Comparison of ENCODE assay signal across 8 cellular contexts in genomic region chr5:78509884-78510769, GRCh38.
A peak's percentile ranks its signal among the peaks of the same experiment; 100 is the strongest.
DNase-seq lines count a peak whose midpoint lies in the region; ATAC-seq and TF ChIP-seq lines count a peak whose summit lies in the region.

No MANE protein-coding gene starts in this region.

- no peak overlapping the region for H4K5ac ChIP-seq in H9 (ENCODE audit: insufficient read length, low read depth, low read length)

- no peak overlapping the region for H3K56ac ChIP-seq in H9 (ENCODE audit: insufficient read length, low read depth, low read length)

- H2AK5ac ChIP-seq in H9 (ENCODE audit: insufficient read length, low read length): no peak overlapping the region

- no CpG with 5 or more reads among the region's 61 CpGs for WGBS in H9 (ENCODE audit: extremely low coverage, insufficient read length, low lambda C conversion rate)

- H3K9ac ChIP-seq in H9 (ENCODE audit: extremely low read depth, insufficient read length, low read length): no peak overlapping the region

- H2BK5ac ChIP-seq in H9 (ENCODE audit: insufficient read length, low read length): no peak overlapping the region

- no peak overlapping the region for H3K4ac ChIP-seq in H9 (ENCODE audit: low read depth, low read length)

- H3K4me1 ChIP-seq in H9 (ENCODE audit: insufficient read depth, low read length): peaks cover 2% of the 10 kb centered on the region; the same call in 1 of the 2 replicates

- no peak overlapping the region for H2BK20ac ChIP-seq in H9 (ENCODE audit: low read depth, low read length, poor library complexity, severe bottlenecking)

- no peaks in the 10 kb centered on the region for H3K9me3 ChIP-seq in H9 (ENCODE audit: control insufficient read depth, low read depth, low read length)

- H3K36me3 Mint-ChIP-seq in H9 (ENCODE audit: insufficient read depth in 1 of 3, low read depth in 3 of 3): peaks cover 7 to 28% (median 12%) of the 10 kb centered on the region in 3 experiments; a peak in 6 of 7 replicates
- peaks cover 29% of the 10 kb centered on the region for H3K36me3 Mint-ChIP-seq in osteocyte (ENCODE audit: unreplicated experiment)

- no peak for ATAC-seq in GM18861 (IDR thresholded peaks at IDR 0.05; ENCODE audit: unreplicated experiment)

- H3K4me3 Mint-ChIP-seq in H9 (peak overlapping the region; percentile 30 to 54; a peak in 3 of 5 replicates), osteocyte (ENCODE audit: unreplicated experiment) (peak overlapping the region; percentile 47)

- H2BK120ac ChIP-seq in H9 (ENCODE audit: low read depth, low read length, poor library complexity, severe bottlenecking): no peak overlapping the region

- intact Hi-C loops in head of caudate nucleus (cut with DNase I): no loop called here

- no peak overlapping the region for H3K27ac ChIP-seq in H9 (ENCODE audit: insufficient read length, low read depth, low read length)

- H3K27me3 ChIP-seq in H9 (ENCODE audit: insufficient read depth, low read length): no peaks in the 10 kb centered on the region

- H3K27me3 Mint-ChIP-seq in H9 (ENCODE audit: low read depth) (peaks cover 2% of the 10 kb centered on the region; the same call in 1 of the 2 replicates), osteocyte (ENCODE audit: unreplicated experiment) (no peaks in the 10 kb centered on the region)

- H3K18ac ChIP-seq in H9 (ENCODE audit: insufficient read length, low read depth, low read length): no peak overlapping the region

- no peak overlapping the region for H3T11ph ChIP-seq in H9 (ENCODE audit: low read length)

- TF ChIP-seq CTCF in GM12865 (IDR thresholded peaks at IDR 0.05; ENCODE audit: insufficient read depth, low read depth, low read length, missing control alignments): peak; percentile 1
- TF ChIP-seq CTCF in H9 (conservative IDR thresholded peaks at IDR 0.05): peak; percentile 58
- TF ChIP-seq CTCF in osteocyte (IDR thresholded peaks at IDR 0.05): no peak

- H3K14ac ChIP-seq in H9 (ENCODE audit: insufficient read depth, low read length): no peak overlapping the region

- peak overlapping the region; percentile 43 for H3K4me3 ChIP-seq in GM12865 (ENCODE audit: low read depth, low read length)

- H2AFZ ChIP-seq in H9 (ENCODE audit: low read length): no peak overlapping the region

- no peak overlapping the region for H3K23ac ChIP-seq in H9 (ENCODE audit: insufficient read length, low read depth, low read length)

- no peak overlapping the region for H4K8ac ChIP-seq in H9 (replicated peaks; ENCODE audit: insufficient read length, low read depth, low read length)

- H3K79me2 ChIP-seq in H9 (ENCODE audit: insufficient read depth, low read length): no peaks in the 10 kb centered on the region

- H3K23me2 ChIP-seq in H9 (ENCODE audit: insufficient read length, low read depth, low read length, poor library complexity, severe bottlenecking): no peaks in the 10 kb centered on the region

- H3K9me3 Mint-ChIP-seq in H9: no peaks in the 10 kb centered on the region
- no peaks in the 10 kb centered on the region for H3K9me3 Mint-ChIP-seq in osteocyte (ENCODE audit: unreplicated experiment)

- no peak overlapping the region for H4K91ac ChIP-seq in H9 (ENCODE audit: insufficient read length, low read depth, low read length)

- peaks cover 41 to 46% of the 10 kb centered on the region in 2 experiments for H3K4me1 Mint-ChIP-seq in H9
- peaks cover 67% of the 10 kb centered on the region for H3K4me1 Mint-ChIP-seq in osteocyte (ENCODE audit: unreplicated experiment)

- peak; percentile 70 for DNase-seq in GM12865 (ENCODE audit: low read depth)
- DNase-seq in H9: peak; percentile 76
- peak; percentile 19 for DNase-seq in NCI-H1105 (lab: John Stamatoyannopoulos, UW)
- DNase-seq in activated gamma-delta T cell treated with Interleukin-2 at 50 U/mL for 16 hours: peak; percentile 20
- DNase-seq in head of caudate nucleus: peak; percentile 20 to 86 (median 73)
- DNase-seq in osteocyte (ENCODE audit: extremely low spot score, unreplicated experiment): no peak
- DNase-seq in SHP77 (lab: John Stamatoyannopoulos, UW): no peak

- no peaks in the 10 kb centered on the region for H3K79me1 ChIP-seq in H9 (ENCODE audit: insufficient read depth, low read depth, low read length, poor library complexity, severe bottlenecking)

- H3K27ac Mint-ChIP-seq in H9 (peak overlapping the region in 1 of 3 experiments; percentile 48; a peak in 2 of 7 replicates), osteocyte (ENCODE audit: unreplicated experiment) (peak overlapping the region; percentile 69)

- no peak overlapping the region for H2BK15ac ChIP-seq in H9 (ENCODE audit: low read depth, low read length)

- no peaks in the 10 kb centered on the region for H4K20me1 ChIP-seq in H9 (ENCODE audit: control insufficient read depth, insufficient read depth, insufficient read length)

- peak overlapping the region; percentile 50 for H3K4me2 ChIP-seq in H9 (ENCODE audit: insufficient read depth, insufficient read length, low read length)

- H2BK12ac ChIP-seq in H9 (ENCODE audit: insufficient read length, low read depth, low read length): no peak overlapping the region

Comparison
In these comparisons a context has a peak if more than half of its experiments do, and no peak if none do; other contexts are left out.
1. DNase-seq: peak in GM12865 (single experiment), H9 (single experiment), NCI-H1105 (single experiment), activated gamma-delta T cell treated with Interleukin-2 at 50 U/mL for 16 hours (single experiment) and head of caudate nucleus (42 of 42); none in osteocyte (single experiment) and SHP77 (0 of 2).